Comparison of ENCODE assay signal across 19 cellular contexts in genomic region chr1:34879230-34879629, GRCh38. TPM values are rescaled to one million over a fixed set of nuclear protein-coding genes. Genes with fewer than 3 reads are reported as not detected.
"Had no signal": no experiment of that assay in that cellular context is flagged by ENCODE, and none has a peak within 500 bp of the region (broad histone marks: within the 10 kb centered on the region; RNA-seq: fewer than 3 reads in every experiment).

No MANE protein-coding gene starts in this region.

- H3K27ac ChIP-seq: body of pancreas, foreskin keratinocyte, prostate gland, right atrium auricular region, tibial nerve, uterus had no signal

- H3K27me3 ChIP-seq: body of pancreas had no signal

- H3K4me3 Mint-ChIP-seq: activated naive CD4-positive, alpha-beta T cell treated with anti-CD3 and anti-CD28 coated beads for 36 hours; activated T-helper 17 cell treated with anti-CD3 and anti-CD28 coated beads, Interleukin-2, amount 50 U/mL, for 72 hours; immature natural killer cell; naive B cell had no signal

- H3K36me3 ChIP-seq: prostate gland, right atrium auricular region, tibial nerve, uterus had no signal

- H3K9me3 Mint-ChIP-seq: activated naive CD4-positive, alpha-beta T cell treated with anti-CD3 and anti-CD28 coated beads for 36 hours; activated T-helper 17 cell treated with anti-CD3 and anti-CD28 coated beads, Interleukin-2, amount 50 U/mL, for 72 hours; immature natural killer cell had no signal

- H3K4me3 ChIP-seq: body of pancreas, mucosa of descending colon, prostate gland, right atrium auricular region, tibial nerve, uterus had no signal

- H3K36me3 Mint-ChIP-seq: immature natural killer cell had no signal

- H3K27ac Mint-ChIP-seq: activated naive CD4-positive, alpha-beta T cell treated with anti-CD3 and anti-CD28 coated beads for 36 hours; activated T-helper 17 cell treated with anti-CD3 and anti-CD28 coated beads, Interleukin-2, amount 50 U/mL, for 72 hours; immature natural killer cell; naive B cell had no signal

- H3K9me3 ChIP-seq: mucosa of descending colon, prostate gland, uterus had no signal

- H3K4me1 Mint-ChIP-seq: activated T-helper 17 cell treated with anti-CD3 and anti-CD28 coated beads, Interleukin-2, amount 50 U/mL, for 72 hours; immature natural killer cell; naive B cell had no signal

- DNase-seq: activated naive CD4-positive, alpha-beta T cell treated with anti-CD3 and anti-CD28 coated beads for 36 hours; body of pancreas; dermis blood vessel endothelial cell; foreskin keratinocyte; hypothalamus; immature natural killer cell; left ventricle myocardium superior; mucosa of descending colon; naive B cell; stimulated activated CD4-positive, alpha-beta T cell treated with anti-CD3 and anti-CD28 coated beads, Interleukin-2, amount 100 ng/mL, for 24 hours; stimulated activated naive CD8-positive, alpha-beta T cell treated with anti-CD3 and anti-CD28 coated beads, Interleukin-15, Interleukin-2, amounts not matched to agents 100 U/mL and 50 U/mL, for 24 hours; uterus had no signal

- H3K4me1 ChIP-seq: body of pancreas, foreskin keratinocyte, prostate gland, right atrium auricular region, tibial nerve, uterus had no signal

- ATAC-seq: activated CD4-positive, CD25-positive, alpha-beta regulatory T cell treated with anti-CD3 and anti-CD28 coated beads, Interleukin-2, amount 50 U/mL, for 24 hours; activated T-helper 17 cell treated with anti-CD3 and anti-CD28 coated beads, Interleukin-2, amount 50 U/mL, for 72 hours; body of pancreas; foreskin keratinocyte; left ventricle myocardium superior; mucosa of descending colon; stimulated activated naive CD8-positive, alpha-beta T cell treated with anti-CD3 and anti-CD28 coated beads, Interleukin-15, Interleukin-2, amounts not matched to agents 100 U/mL and 50 U/mL, for 24 hours had no signal

RNA-seq across cellular contexts. Expression of gene DLGAP3, which starts 50.2 kb away (rescaled TPM):
- total RNA-seq: fibroblast of lung, foreskin keratinocyte, skeletal muscle tissue had no signal
